In the genomic region with DNA sequence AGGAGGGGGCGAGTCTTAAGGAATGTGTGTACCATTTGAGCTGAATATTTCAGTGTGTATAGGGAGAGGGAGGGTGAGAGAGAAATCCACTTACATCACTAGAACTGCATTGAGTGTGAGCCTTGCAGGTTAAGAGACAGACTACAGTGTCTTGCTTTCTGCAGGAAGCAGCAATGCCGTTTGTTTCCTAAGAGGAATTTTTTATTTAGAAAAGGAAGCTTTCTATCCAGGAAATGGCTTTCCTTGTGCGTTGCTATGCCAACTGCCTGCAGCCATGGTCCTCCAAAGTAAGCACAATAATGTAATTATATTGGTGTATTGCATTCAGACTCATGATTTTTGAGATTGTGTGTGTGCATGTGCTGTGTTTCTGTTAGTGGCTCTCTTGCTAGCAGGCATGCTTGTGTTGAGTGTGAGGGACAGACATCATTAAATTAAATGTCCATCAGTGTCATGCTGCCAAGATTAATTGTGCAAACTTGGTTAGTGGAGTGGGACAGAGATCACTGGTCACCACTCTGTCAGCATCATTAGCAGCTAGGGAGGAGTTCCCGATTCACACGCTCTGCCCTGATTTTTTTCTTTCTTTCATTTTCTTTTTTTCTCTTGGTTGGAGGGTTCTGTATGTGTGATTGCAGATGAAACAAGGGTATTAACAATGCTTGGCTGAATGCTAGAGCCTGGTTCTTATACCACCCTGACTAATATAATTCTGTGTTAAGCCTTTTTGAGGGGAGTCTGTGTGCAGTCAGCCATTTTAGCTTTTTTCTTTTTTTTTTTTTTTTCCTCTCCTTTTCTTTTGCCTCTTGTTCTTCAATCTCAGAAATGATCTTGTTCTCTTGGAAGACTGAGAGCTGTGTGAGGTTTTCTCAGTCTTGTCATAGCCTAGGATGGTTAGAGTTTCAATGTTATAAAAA, we compare ENCODE assay signal across 1 cellular context.
TF ChIP-seq lines count a peak whose summit lies in the region.

No MANE protein-coding gene starts in this region.

TF ChIP-seq in liver, 16 proteins besides CTCF, POLR2A, EP300 and RAD21 (continued from another document):
- TF ChIP-seq, protein P1, sequence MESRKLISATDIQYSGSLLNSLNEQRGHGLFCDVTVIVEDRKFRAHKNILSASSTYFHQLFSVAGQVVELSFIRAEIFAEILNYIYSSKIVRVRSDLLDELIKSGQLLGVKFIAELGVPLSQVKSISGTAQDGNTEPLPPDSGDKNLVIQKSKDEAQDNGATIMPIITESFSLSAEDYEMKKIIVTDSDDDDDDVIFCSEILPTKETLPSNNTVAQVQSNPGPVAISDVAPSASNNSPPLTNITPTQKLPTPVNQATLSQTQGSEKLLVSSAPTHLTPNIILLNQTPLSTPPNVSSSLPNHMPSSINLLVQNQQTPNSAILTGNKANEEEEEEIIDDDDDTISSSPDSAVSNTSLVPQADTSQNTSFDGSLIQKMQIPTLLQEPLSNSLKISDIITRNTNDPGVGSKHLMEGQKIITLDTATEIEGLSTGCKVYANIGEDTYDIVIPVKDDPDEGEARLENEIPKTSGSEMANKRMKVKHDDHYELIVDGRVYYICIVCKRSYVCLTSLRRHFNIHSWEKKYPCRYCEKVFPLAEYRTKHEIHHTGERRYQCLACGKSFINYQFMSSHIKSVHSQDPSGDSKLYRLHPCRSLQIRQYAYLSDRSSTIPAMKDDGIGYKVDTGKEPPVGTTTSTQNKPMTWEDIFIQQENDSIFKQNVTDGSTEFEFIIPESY (IDR thresholded peaks at IDR 0.05) = no peak
- TF ChIP-seq NR2F2 (IDR thresholded peaks at IDR 0.05) (no peak), EGR1 (IDR thresholded peaks at IDR 0.05; ENCODE audit: low read depth in 2 of 2) (no peak), MAX (IDR thresholded peaks at IDR 0.05) (no peak), HNF4A (conservative IDR thresholded peaks at IDR 0.05) (peak in 1 of 2 donors; percentile 17), GABPA (IDR thresholded peaks at IDR 0.05 in 1 of 2, conservative IDR thresholded peaks at IDR 0.05 in 1 of 2) (no peak)
- TF ChIP-seq, protein P2, sequence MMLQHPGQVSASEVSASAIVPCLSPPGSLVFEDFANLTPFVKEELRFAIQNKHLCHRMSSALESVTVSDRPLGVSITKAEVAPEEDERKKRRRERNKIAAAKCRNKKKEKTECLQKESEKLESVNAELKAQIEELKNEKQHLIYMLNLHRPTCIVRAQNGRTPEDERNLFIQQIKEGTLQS (IDR thresholded peaks at IDR 0.05) = no peak
TF ChIP-seq in liver: peak in this region for 2.
